ENCODE assay signal across 1 cellular context in genomic region chr12:118455327-118455726, GRCh38.
TF ChIP-seq lines count a peak whose summit lies in the region.

No MANE protein-coding gene starts in this region.

TF ChIP-seq in SK-N-SH treated with all-trans-retinoic acid at 6 μM for 48 hours, 23 proteins besides CTCF, POLR2A, EP300 and RAD21 (continued from another document):
- TF ChIP-seq POU6F1 (CRISPR knock-in tag; IDR thresholded peaks at IDR 0.05; ENCODE audit: borderline replicate concordance, low read depth) (no peak), SNAI2 (CRISPR knock-in tag; IDR thresholded peaks at IDR 0.05) (no peak), BACH2 (CRISPR knock-in tag; IDR thresholded peaks at IDR 0.05; ENCODE audit: borderline replicate concordance) (no peak), CREB5 (CRISPR knock-in tag; IDR thresholded peaks at IDR 0.05; ENCODE audit: low read depth) (no peak), CSDC2 (CRISPR knock-in tag; IDR thresholded peaks at IDR 0.05) (no peak), TCF4 (CRISPR knock-in tag; IDR thresholded peaks at IDR 0.05; ENCODE audit: borderline replicate concordance) (no peak), TSHZ2 (CRISPR knock-in tag; IDR thresholded peaks at IDR 0.05) (no peak), OSR1 (CRISPR knock-in tag; IDR thresholded peaks at IDR 0.05) (no peak), ZFP30 (CRISPR knock-in tag; IDR thresholded peaks at IDR 0.05) (no peak), ZFP3 (CRISPR knock-in tag; IDR thresholded peaks at IDR 0.05) (no peak), GLIS3 (CRISPR knock-in tag; IDR thresholded peaks at IDR 0.05) (no peak), ZC3H10 (CRISPR knock-in tag; IDR thresholded peaks at IDR 0.05) (no peak), TOX (CRISPR knock-in tag; IDR thresholded peaks at IDR 0.05; ENCODE audit: borderline replicate concordance) (no peak), CSRNP3 (CRISPR knock-in tag; IDR thresholded peaks at IDR 0.05) (no peak), ZNF70 (CRISPR knock-in tag; IDR thresholded peaks at IDR 0.05) (no peak), PPARA (CRISPR knock-in tag; IDR thresholded peaks at IDR 0.05; ENCODE audit: borderline replicate concordance) (no peak)
